ENCODE assay signal across 18 cellular contexts in genomic region chr2:96113951-96114350, GRCh38. TPM values are rescaled to one million over a fixed set of nuclear protein-coding genes. Genes with fewer than 3 reads are reported as not detected.
"Had no signal": no experiment of that assay in that cellular context is flagged by ENCODE, and none has a peak within 500 bp of the region (broad histone marks: within the 10 kb centered on the region; RNA-seq: fewer than 3 reads in every experiment).

No MANE protein-coding gene starts in this region.

- H3K4me2 ChIP-seq: neural progenitor cell had no signal

- H2AFZ ChIP-seq: neural progenitor cell had no signal

- ATAC-seq: activated T-helper 17 cell treated with anti-CD3 and anti-CD28 coated beads, Interleukin-2, amount 50 U/mL, for 72 hours; esophagus mucosa; sciatic nerve had no signal

- H3K4me1 Mint-ChIP-seq: activated T-helper 17 cell treated with anti-CD3 and anti-CD28 coated beads, Interleukin-2, amount 50 U/mL, for 72 hours had no signal

- H3K27ac Mint-ChIP-seq: activated naive CD4-positive, alpha-beta T cell treated with anti-CD3 and anti-CD28 coated beads for 36 hours; activated T-helper 17 cell treated with anti-CD3 and anti-CD28 coated beads, Interleukin-2, amount 50 U/mL, for 72 hours; dendritic cell treated with granulocyte-macrophage colony-stimulating factor and Interleukin-4, amounts not matched to agents 40 ng/mL and 50 ng/mL, for 4 days; neural progenitor cell had no signal

- DNase-seq: activated CD4-positive, alpha-beta T cell treated with anti-CD3 and anti-CD28 coated beads, Interleukin-2, amount 50 U/mL, for 4 hours; activated T-cell treated with anti-CD3 and anti-CD28 coated beads for 4 hours; cerebellar nuclear complex; effector CD8-positive, alpha-beta T cell; ovary; stimulated activated naive CD4-positive, alpha-beta T cell; T-helper 2 cell; thyroid gland; WERI-Rb-1 had no signal

- H3K9me3 Mint-ChIP-seq: activated naive CD4-positive, alpha-beta T cell treated with anti-CD3 and anti-CD28 coated beads for 36 hours; activated T-helper 17 cell treated with anti-CD3 and anti-CD28 coated beads, Interleukin-2, amount 50 U/mL, for 72 hours; dendritic cell treated with granulocyte-macrophage colony-stimulating factor and Interleukin-4, amounts not matched to agents 40 ng/mL and 50 ng/mL, for 4 days had no signal

- H3K4me3 ChIP-seq: neural progenitor cell, ovary, thyroid gland had no signal

- H3K9ac ChIP-seq: neural progenitor cell had no signal

- H3K4me3 Mint-ChIP-seq: activated naive CD4-positive, alpha-beta T cell treated with anti-CD3 and anti-CD28 coated beads for 36 hours; activated T-helper 17 cell treated with anti-CD3 and anti-CD28 coated beads, Interleukin-2, amount 50 U/mL, for 72 hours; dendritic cell treated with granulocyte-macrophage colony-stimulating factor and Interleukin-4, amounts not matched to agents 40 ng/mL and 50 ng/mL, for 4 days had no signal

- H3K36me3 ChIP-seq: ascending aorta, neural progenitor cell, ovary, thyroid gland, WERI-Rb-1 had no signal

- H3K27me3 ChIP-seq: ovary, thyroid gland had no signal

- H3K27ac ChIP-seq: ascending aorta, neural progenitor cell, ovary, thyroid gland, WERI-Rb-1 had no signal

- H3K9me3 ChIP-seq: ascending aorta, ovary, thyroid gland had no signal

RNA-seq across cellular contexts. Expression of gene ADRA2B, which starts 2.4 kb away (rescaled TPM):
- total RNA-seq: esophagus mucosa, pulmonary artery endothelial cell, SK-MEL-5 had no signal

RNA-seq across cellular contexts. Expression of gene ASTL, which starts 24.4 kb away (rescaled TPM):
- total RNA-seq: ascending aorta, pulmonary artery endothelial cell, SK-MEL-5, thyroid gland had no signal
